In genomic region chr21:34877485-34878128, GRCh38 we compare ENCODE assay signal across 11 cellular contexts.
DNase-seq lines count a peak whose midpoint lies in the region; ATAC-seq and TF ChIP-seq lines count a peak whose summit lies in the region.
"Had no signal": no experiment of that assay in that cellular context is flagged by ENCODE, and none has a peak within 500 bp of the region (broad histone marks: within the 10 kb centered on the region; RNA-seq: fewer than 3 reads in every experiment).

No MANE protein-coding gene starts in this region.

- H3K36me3 Mint-ChIP-seq in activated naive CD8-positive, alpha-beta T cell = peaks cover 11% of the 10 kb centered on the region
- H3K36me3 Mint-ChIP-seq in activated naive CD8-positive, alpha-beta T cell treated with anti-CD3 and anti-CD28 coated beads for 36 hours = peaks cover 25% of the 10 kb centered on the region
- H3K36me3 Mint-ChIP-seq in CD8-positive, alpha-beta memory T cell = peaks cover 2 to 77% (median 22%) of the 10 kb centered on the region in 3 donors

- no peak overlapping the region for H3K4me3 Mint-ChIP-seq in activated naive CD8-positive, alpha-beta T cell
- no peak overlapping the region for H3K4me3 Mint-ChIP-seq in activated naive CD8-positive, alpha-beta T cell treated with anti-CD3 and anti-CD28 coated beads for 36 hours
- H3K4me3 Mint-ChIP-seq in CD8-positive, alpha-beta memory T cell = no peak overlapping the region

- 43% methylated on average over 10 of the region's 10 CpGs for WGBS in lower leg skin, 2 donors

- ATAC-seq in RWPE2 (ENCODE audit: low read depth) (no peak), SK-N-SH treated with all-trans-retinoic acid at 6 μM for 48 hours (no peak)

- TF ChIP-seq POLR2A in lower leg skin (IDR thresholded peaks at IDR 0.05) = no peak

- intact Hi-C loops in lower leg skin (cut with DNase I; ENCODE audit: low total_unique reads) = no loop called here

- H3K9me3 Mint-ChIP-seq in activated naive CD8-positive, alpha-beta T cell (ENCODE audit: low read depth) = no peaks in the 10 kb centered on the region
- no peaks in the 10 kb centered on the region for H3K9me3 Mint-ChIP-seq in activated naive CD8-positive, alpha-beta T cell treated with anti-CD3 and anti-CD28 coated beads for 36 hours
- H3K9me3 Mint-ChIP-seq in CD8-positive, alpha-beta memory T cell = no peaks in the 10 kb centered on the region

- H3K27me3 ChIP-seq in RWPE2 (ENCODE audit: insufficient read depth, poor library complexity, severe bottlenecking) = no peaks in the 10 kb centered on the region
- no peaks in the 10 kb centered on the region for H3K27me3 ChIP-seq in CD8-positive, alpha-beta memory T cell (ENCODE audit: insufficient read depth, low read length, poor library complexity, severe bottlenecking)

- peak overlapping the region; percentile 99 for H3K27ac ChIP-seq in RWPE2 (ENCODE audit: poor library complexity, severe bottlenecking)
- H3K27ac ChIP-seq in CD8-positive, alpha-beta memory T cell (ENCODE audit: low read depth, low read length) = no peak overlapping the region

- CTCF ChIA-PET in CD8-positive, alpha-beta memory T cell (lab: Charles Lee) = interaction anchor here (1.1 kb wide), 1 partner anchor 10 kb away, joined by 3 read pairs; no protein-coding TSS in a partner anchor

- peaks cover 68% of the 10 kb centered on the region for H3K4me1 ChIP-seq in RWPE2 (ENCODE audit: insufficient read depth, poor library complexity, severe bottlenecking)
- peaks cover 16% of the 10 kb centered on the region for H3K4me1 ChIP-seq in CD8-positive, alpha-beta memory T cell (ENCODE audit: insufficient read depth, low read length)

- POLR2A ChIA-PET in CD8-positive, alpha-beta memory T cell (lab: Charles Lee) = interaction anchor here (0.6 to 0.8 kb wide), 2 partner anchors 35 to 328 kb away, joined by 3 to 4 read pairs; no protein-coding TSS in a partner anchor

- no peak for DNase-seq in activated naive CD8-positive, alpha-beta T cell treated with anti-CD3 and anti-CD28 coated beads for 36 hours
- DNase-seq in RWPE2 (ENCODE audit: low spot score) = no peak
- peak; percentile 65 to 93 for DNase-seq in lower leg skin (ENCODE audit: low spot score in 2 of 2)
- DNase-seq in ureter (ENCODE audit: low spot score) = peak; percentile 86
- no peak for DNase-seq in CD8-positive, alpha-beta memory T cell
- DNase-seq in T-helper 9 cell = no peak
- DNase-seq: caudate nucleus, left cardiac atrium, MV-4-11 had no signal

- no peaks in the 10 kb centered on the region for H3K27me3 Mint-ChIP-seq in activated naive CD8-positive, alpha-beta T cell
- no peaks in the 10 kb centered on the region for H3K27me3 Mint-ChIP-seq in activated naive CD8-positive, alpha-beta T cell treated with anti-CD3 and anti-CD28 coated beads for 36 hours
- H3K27me3 Mint-ChIP-seq in CD8-positive, alpha-beta memory T cell = no peaks in the 10 kb centered on the region

- H3K27ac Mint-ChIP-seq in activated naive CD8-positive, alpha-beta T cell = peak overlapping the region; percentile 51
- no peak overlapping the region for H3K27ac Mint-ChIP-seq in activated naive CD8-positive, alpha-beta T cell treated with anti-CD3 and anti-CD28 coated beads for 36 hours
- H3K27ac Mint-ChIP-seq in CD8-positive, alpha-beta memory T cell = peak overlapping the region in 2 of 8 donors; percentile 26 to 49

- no peak overlapping the region for H3K4me3 ChIP-seq in RWPE2 (ENCODE audit: severe bottlenecking)
- H3K4me3 ChIP-seq in lower leg skin (ENCODE audit: low read depth, poor library complexity, severe bottlenecking) = no peak overlapping the region
- no peak overlapping the region for H3K4me3 ChIP-seq in CD8-positive, alpha-beta memory T cell (ENCODE audit: low read length)

- H3K9me3 ChIP-seq in RWPE2 (ENCODE audit: severe bottlenecking) = no peaks in the 10 kb centered on the region
- H3K9me3 ChIP-seq in CD8-positive, alpha-beta memory T cell (ENCODE audit: low read length) = no peaks in the 10 kb centered on the region

- peaks cover 29% of the 10 kb centered on the region for H3K4me1 Mint-ChIP-seq in activated naive CD8-positive, alpha-beta T cell (ENCODE audit: low read depth)
- H3K4me1 Mint-ChIP-seq in activated naive CD8-positive, alpha-beta T cell treated with anti-CD3 and anti-CD28 coated beads for 36 hours = peaks cover 35% of the 10 kb centered on the region
- peaks cover 35 to 52% (median 35%) of the 10 kb centered on the region in 3 donors for H3K4me1 Mint-ChIP-seq in CD8-positive, alpha-beta memory T cell

- peaks cover 95% of the 10 kb centered on the region for H3K36me3 ChIP-seq in RWPE2 (ENCODE audit: low read depth)
- H3K36me3 ChIP-seq in CD8-positive, alpha-beta memory T cell (ENCODE audit: insufficient read depth, low read length) = peaks cover 48% of the 10 kb centered on the region

- TF ChIP-seq CTCF in RWPE2 (IDR thresholded peaks at IDR 0.05; ENCODE audit: poor library complexity, severe bottlenecking) (no peak), lower leg skin (IDR thresholded peaks at IDR 0.05) (no peak)

TF ChIP-seq in SK-N-SH treated with all-trans-retinoic acid at 6 μM for 48 hours, 23 proteins besides CTCF, POLR2A, EP300 and RAD21 (continues in another document):
- TF ChIP-seq OSR1 (CRISPR knock-in tag; IDR thresholded peaks at IDR 0.05) (no peak), ZNF565 (CRISPR knock-in tag; conservative IDR thresholded peaks at IDR 0.05; ENCODE audit: low read depth) (no peak), BACH2 (CRISPR knock-in tag; IDR thresholded peaks at IDR 0.05; ENCODE audit: borderline replicate concordance) (no peak), ESRRG (CRISPR knock-in tag; IDR thresholded peaks at IDR 0.05) (no peak), TOX (CRISPR knock-in tag; IDR thresholded peaks at IDR 0.05; ENCODE audit: borderline replicate concordance) (no peak), CSRNP3 (CRISPR knock-in tag; IDR thresholded peaks at IDR 0.05) (no peak), ZNF8 (CRISPR knock-in tag; IDR thresholded peaks at IDR 0.05) (no peak), ISL1 (CRISPR knock-in tag; IDR thresholded peaks at IDR 0.05) (no peak)
- TF ChIP-seq, protein P1, sequence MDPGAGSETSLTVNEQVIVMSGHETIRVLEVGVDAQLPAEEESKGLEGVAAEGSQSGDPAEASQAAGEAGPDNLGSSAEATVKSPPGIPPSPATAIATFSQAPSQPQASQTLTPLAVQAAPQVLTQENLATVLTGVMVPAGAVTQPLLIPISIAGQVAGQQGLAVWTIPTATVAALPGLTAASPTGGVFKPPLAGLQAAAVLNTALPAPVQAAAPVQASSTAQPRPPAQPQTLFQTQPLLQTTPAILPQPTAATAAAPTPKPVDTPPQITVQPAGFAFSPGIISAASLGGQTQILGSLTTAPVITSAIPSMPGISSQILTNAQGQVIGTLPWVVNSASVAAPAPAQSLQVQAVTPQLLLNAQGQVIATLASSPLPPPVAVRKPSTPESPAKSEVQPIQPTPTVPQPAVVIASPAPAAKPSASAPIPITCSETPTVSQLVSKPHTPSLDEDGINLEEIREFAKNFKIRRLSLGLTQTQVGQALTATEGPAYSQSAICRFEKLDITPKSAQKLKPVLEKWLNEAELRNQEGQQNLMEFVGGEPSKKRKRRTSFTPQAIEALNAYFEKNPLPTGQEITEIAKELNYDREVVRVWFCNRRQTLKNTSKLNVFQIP (CRISPR knock-in tag; IDR thresholded peaks at IDR 0.05; ENCODE audit: borderline replicate concordance, low read depth) = no peak
- TF ChIP-seq, protein P2, sequence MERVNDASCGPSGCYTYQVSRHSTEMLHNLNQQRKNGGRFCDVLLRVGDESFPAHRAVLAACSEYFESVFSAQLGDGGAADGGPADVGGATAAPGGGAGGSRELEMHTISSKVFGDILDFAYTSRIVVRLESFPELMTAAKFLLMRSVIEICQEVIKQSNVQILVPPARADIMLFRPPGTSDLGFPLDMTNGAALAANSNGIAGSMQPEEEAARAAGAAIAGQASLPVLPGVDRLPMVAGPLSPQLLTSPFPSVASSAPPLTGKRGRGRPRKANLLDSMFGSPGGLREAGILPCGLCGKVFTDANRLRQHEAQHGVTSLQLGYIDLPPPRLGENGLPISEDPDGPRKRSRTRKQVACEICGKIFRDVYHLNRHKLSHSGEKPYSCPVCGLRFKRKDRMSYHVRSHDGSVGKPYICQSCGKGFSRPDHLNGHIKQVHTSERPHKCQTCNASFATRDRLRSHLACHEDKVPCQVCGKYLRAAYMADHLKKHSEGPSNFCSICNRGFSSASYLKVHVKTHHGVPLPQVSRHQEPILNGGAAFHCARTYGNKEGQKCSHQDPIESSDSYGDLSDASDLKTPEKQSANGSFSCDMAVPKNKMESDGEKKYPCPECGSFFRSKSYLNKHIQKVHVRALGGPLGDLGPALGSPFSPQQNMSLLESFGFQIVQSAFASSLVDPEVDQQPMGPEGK (CRISPR knock-in tag; IDR thresholded peaks at IDR 0.05; ENCODE audit: borderline replicate concordance) = no peak

Comparison
In these comparisons a context has a peak if more than half of its experiments do, and no peak if none do; other contexts are left out.
1. DNase-seq: peak in lower leg skin (2 of 2) and ureter (single experiment); none in activated naive CD8-positive, alpha-beta T cell treated with anti-CD3 and anti-CD28 coated beads for 36 hours (single experiment), RWPE2 (single experiment), CD8-positive, alpha-beta memory T cell (0 of 5) and T-helper 9 cell (single experiment).